In genomic region chr9:107759009-107759822, GRCh38 we compare ENCODE assay signal across 18 cellular contexts.
"Had no signal": no experiment of that assay in that cellular context is flagged by ENCODE, and none has a peak within 500 bp of the region (broad histone marks: within the 10 kb centered on the region; RNA-seq: fewer than 3 reads in every experiment).

No MANE protein-coding gene starts in this region.

- H3K4me3 ChIP-seq: ascending aorta, breast epithelium, gastroesophageal sphincter, heart right ventricle, tibial artery had no signal

- H3K36me3 ChIP-seq: ascending aorta, breast epithelium, gastroesophageal sphincter, heart right ventricle, neutrophil, tibial artery had no signal

- H3K9me3 ChIP-seq: ascending aorta, breast epithelium, gastroesophageal sphincter, neutrophil, tibial artery had no signal

- DNase-seq: activated CD4-positive, alpha-beta T cell treated with anti-CD3 and anti-CD28 coated beads for 1 hour; activated CD4-positive, alpha-beta T cell treated with anti-CD3 and anti-CD28 coated beads, Interleukin-2, amount 50 U/mL, for 4 hours; activated CD8-positive, alpha-beta memory T cell treated with anti-CD3 and anti-CD28 coated beads, Interleukin-2, amount 10 ng/mL, durations not matched to agents 7 days and 5 days; activated naive CD4-positive, alpha-beta T cell treated with anti-CD3 and anti-CD28 coated beads, Interleukin-2, amount 10 ng/mL, durations not matched to agents 7 days and 5 days; activated T-cell treated with anti-CD3 and anti-CD28 coated beads, Interleukin-2, amount 50 U/mL, for 1 hour; heart right ventricle; left colon; midbrain; retina; stimulated activated CD4-positive, alpha-beta T cell treated with anti-CD3 and anti-CD28 coated beads, Interleukin-2, amount 100 ng/mL, for 48 hours; stimulated activated naive CD4-positive, alpha-beta T cell; T1000; tibial artery had no signal

- H3K27ac ChIP-seq: ascending aorta, breast epithelium, tibial artery, VCaP had no signal

- H3K27me3 ChIP-seq: ascending aorta, breast epithelium, gastroesophageal sphincter, heart right ventricle, neutrophil, tibial artery had no signal

- H3K4me1 ChIP-seq: breast epithelium had no signal

- H3K36me3 Mint-ChIP-seq: activated CD8-positive, alpha-beta memory T cell treated with anti-CD3 and anti-CD28 coated beads, Interleukin-2, amount 10 ng/mL, durations not matched to agents 7 days and 5 days; activated naive CD4-positive, alpha-beta T cell treated with anti-CD3 and anti-CD28 coated beads, Interleukin-2, amount 10 ng/mL, durations not matched to agents 7 days and 5 days had no signal

- H3K4me3 Mint-ChIP-seq: activated CD8-positive, alpha-beta memory T cell treated with anti-CD3 and anti-CD28 coated beads, Interleukin-2, amount 10 ng/mL, durations not matched to agents 7 days and 5 days; activated naive CD4-positive, alpha-beta T cell treated with anti-CD3 and anti-CD28 coated beads, Interleukin-2, amount 10 ng/mL, durations not matched to agents 7 days and 5 days had no signal

- H3K27ac Mint-ChIP-seq: activated CD8-positive, alpha-beta memory T cell treated with anti-CD3 and anti-CD28 coated beads, Interleukin-2, amount 10 ng/mL, durations not matched to agents 7 days and 5 days; activated naive CD4-positive, alpha-beta T cell treated with anti-CD3 and anti-CD28 coated beads, Interleukin-2, amount 10 ng/mL, durations not matched to agents 7 days and 5 days had no signal

- H3K27me3 Mint-ChIP-seq: activated CD8-positive, alpha-beta memory T cell treated with anti-CD3 and anti-CD28 coated beads, Interleukin-2, amount 10 ng/mL, durations not matched to agents 7 days and 5 days; activated naive CD4-positive, alpha-beta T cell treated with anti-CD3 and anti-CD28 coated beads, Interleukin-2, amount 10 ng/mL, durations not matched to agents 7 days and 5 days had no signal

- H3K4me1 Mint-ChIP-seq: activated CD8-positive, alpha-beta memory T cell treated with anti-CD3 and anti-CD28 coated beads, Interleukin-2, amount 10 ng/mL, durations not matched to agents 7 days and 5 days; activated naive CD4-positive, alpha-beta T cell treated with anti-CD3 and anti-CD28 coated beads, Interleukin-2, amount 10 ng/mL, durations not matched to agents 7 days and 5 days had no signal

- ATAC-seq: activated CD8-positive, alpha-beta memory T cell treated with anti-CD3 and anti-CD28 coated beads, Interleukin-2, amount 10 ng/mL, durations not matched to agents 7 days and 5 days; gastroesophageal sphincter; left colon had no signal
